Comparison of ENCODE assay signal across 16 cellular contexts in the genomic region with DNA sequence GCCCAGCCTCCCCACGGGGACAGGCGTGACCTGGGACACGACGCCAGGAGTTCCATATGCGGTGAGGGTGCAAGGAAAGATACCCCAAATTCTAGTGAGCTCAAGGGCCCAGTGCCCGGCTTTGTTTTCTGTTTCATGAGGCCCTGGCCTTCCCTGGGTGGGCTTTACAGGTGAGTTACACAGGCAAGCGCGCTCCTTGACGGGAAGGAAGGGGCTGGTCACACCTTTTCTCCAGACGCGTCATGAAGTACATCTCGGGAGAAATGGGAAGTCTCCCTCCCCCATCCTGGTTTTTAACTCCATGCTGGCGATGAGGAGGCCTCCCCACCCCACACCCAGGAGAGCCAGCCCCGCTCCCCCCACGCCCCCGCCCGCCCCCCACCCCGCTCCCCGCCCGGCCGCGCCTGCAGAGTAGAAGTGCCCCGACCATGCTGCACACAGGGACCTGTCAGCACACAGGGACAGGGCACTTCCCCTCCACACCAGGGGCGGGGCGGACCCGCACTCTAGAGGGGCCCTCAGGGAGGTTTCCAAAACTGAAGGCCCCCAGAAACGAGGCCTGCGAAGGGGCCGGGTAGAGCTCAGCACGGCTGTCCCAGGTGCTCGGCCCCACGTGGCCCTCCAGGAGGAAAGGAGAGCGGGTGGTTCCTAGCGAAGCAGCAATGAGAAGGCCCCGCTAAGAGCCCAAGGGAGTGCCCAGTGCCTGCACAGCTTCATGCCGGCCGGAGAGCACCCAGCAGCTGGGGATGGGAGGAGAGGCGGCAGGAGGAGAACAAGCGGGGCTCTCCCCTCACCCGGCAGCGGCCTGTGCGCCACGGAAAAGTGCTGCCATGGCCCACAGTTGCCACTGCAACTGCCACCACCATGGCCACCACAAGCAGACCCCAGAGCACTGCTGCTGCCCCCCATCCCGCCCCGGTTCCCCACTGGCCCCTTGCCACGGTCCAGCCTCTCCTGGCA. TPM values are rescaled to one million over a fixed set of nuclear protein-coding genes. Genes with fewer than 3 reads are reported as not detected.
DNase-seq lines count a peak whose midpoint lies in the region; ATAC-seq, FAIRE-seq and TF ChIP-seq lines count a peak whose summit lies in the region.
"Had no signal": no experiment of that assay in that cellular context is flagged by ENCODE, and none has a peak within 500 bp of the region (broad histone marks: within the 10 kb centered on the region; RNA-seq: fewer than 3 reads in every experiment).

No MANE protein-coding gene starts in this region.

- no peak overlapping the region for H4K91ac ChIP-seq in H1 (replicated peaks; ENCODE audit: insufficient read length, low read length)

- H3K4ac ChIP-seq in H1 (replicated peaks; ENCODE audit: insufficient read length, low read depth, low read length): no peak overlapping the region

- H3K23ac ChIP-seq in H1 (ENCODE audit: insufficient read length): no peak overlapping the region

- no peak overlapping the region for H2BK20ac ChIP-seq in H1 (ENCODE audit: low read length)

- CTCF ChIA-PET in H1 (lab: Charles Lee; ENCODE audit: partially characterized antibody): interaction anchor here (0.9 to 29.0 kb wide), 8 partner anchors 10 to 206 kb away, joined by 3 to 758 read pairs (median 17); partner anchors contain the start of gene ACE

- no peak overlapping the region for H3K56ac ChIP-seq in H1 (replicated peaks; ENCODE audit: insufficient read length, low read depth, low read length)

- no peaks in the 10 kb centered on the region for H3K9me3 Mint-ChIP-seq in T-helper 2 cell treated with Interferon-gamma antibody and Interleukin-4, amounts not matched to agents 5 μg/mL and 100 μg/mL, for 36 hours
- H3K9me3 Mint-ChIP-seq: stimulated activated naive CD8-positive, alpha-beta T cell treated with anti-CD3 and anti-CD28 coated beads, Interleukin-15, Interleukin-2, amounts not matched to agents 100 ng/mL and 50 ng/mL, for 24 hours had no signal

- H3K36me3 ChIP-seq in H1 (ENCODE audit: control insufficient read depth in 2 of 4, insufficient read depth in 4 of 4, low read length in 3 of 4) (no peaks in the 10 kb centered on the region), thoracic aorta (no peaks in the 10 kb centered on the region)
- H3K36me3 ChIP-seq: adrenal gland had no signal

- peak overlapping the region; percentile 48; the same call in 1 of the 2 replicates for H3K18ac ChIP-seq in H1 (ENCODE audit: extremely low read depth, low read length)

- no peaks in the 10 kb centered on the region for H3K36me3 Mint-ChIP-seq in T-helper 2 cell treated with Interferon-gamma antibody and Interleukin-4, amounts not matched to agents 5 μg/mL and 100 μg/mL, for 36 hours (ENCODE audit: low read depth)
- H3K36me3 Mint-ChIP-seq in T-helper 17 cell (ENCODE audit: low read depth): peaks cover 3% of the 10 kb centered on the region

- H3K27me3 Mint-ChIP-seq in T-helper 2 cell treated with Interferon-gamma antibody and Interleukin-4, amounts not matched to agents 5 μg/mL and 100 μg/mL, for 36 hours (ENCODE audit: low read depth): no peaks in the 10 kb centered on the region
- no peaks in the 10 kb centered on the region for H3K27me3 Mint-ChIP-seq in T-helper 17 cell
- H3K27me3 Mint-ChIP-seq: stimulated activated naive CD8-positive, alpha-beta T cell treated with anti-CD3 and anti-CD28 coated beads, Interleukin-15, Interleukin-2, amounts not matched to agents 100 ng/mL and 50 ng/mL, for 24 hours had no signal

- H3K23me2 ChIP-seq in H1 (ENCODE audit: low read depth, low read length): no peaks in the 10 kb centered on the region

- no peak overlapping the region for H2BK12ac ChIP-seq in H1 (ENCODE audit: low read depth, low read length)

- no peak overlapping the region for H2BK15ac ChIP-seq in H1 (ENCODE audit: low read length)

- no peak overlapping the region for H3K4me2 ChIP-seq in H1 (ENCODE audit: insufficient read depth in 1 of 2, low read depth in 2 of 2, low read length in 2 of 2)
- H3K4me2 ChIP-seq: A549, smooth muscle cell had no signal

- no peaks in the 10 kb centered on the region for H3K9me3 ChIP-seq in T-helper 17 cell (ENCODE audit: control insufficient read depth, low read length, poor library complexity, severe bottlenecking)
- H3K9me3 ChIP-seq in H1 (ENCODE audit: insufficient read depth in 2 of 2, low read depth in 1 of 2, low read length in 1 of 2): no peaks in the 10 kb centered on the region
- no peaks in the 10 kb centered on the region for H3K9me3 ChIP-seq in thoracic aorta
- H3K9me3 ChIP-seq: A549, adrenal gland had no signal

- H4K5ac ChIP-seq in H1 (ENCODE audit: insufficient read length, low read depth, low read length): no peak overlapping the region

- H3K9ac ChIP-seq in H1 (replicated peaks in 1 of 4; ENCODE audit: extremely low read depth in 1 of 4, low read depth in 3 of 4, low read length in 3 of 4): no peak overlapping the region

- FAIRE-seq in H1 (lab: Jason Lieb, UNC): no peak
- FAIRE-seq: A549, GM18507, GM19239 had no signal

- H3K27ac ChIP-seq in H1 (ENCODE audit: low read depth, low read length) (no peak overlapping the region), thoracic aorta (no peak overlapping the region), foreskin keratinocyte (no peak overlapping the region)
- H3K27ac ChIP-seq: A549 had no signal

- TF ChIP-seq POLR2A in H1 (IDR thresholded peaks at IDR 0.05; ENCODE audit: control extremely low read depth in 1 of 2, low read depth in 2 of 2, low read length in 2 of 2): no peak

- TF ChIP-seq CTCF in H1 (IDR thresholded peaks at IDR 0.05; ENCODE audit: control extremely low read depth in 1 of 3, insufficient read depth in 1 of 3, low read depth in 1 of 3, low read length in 3 of 3) (no peak), thoracic aorta (IDR thresholded peaks at IDR 0.05) (no peak), foreskin keratinocyte (conservative IDR thresholded peaks at IDR 0.05) (no peak)

- H2AK5ac ChIP-seq in H1 (ENCODE audit: low read depth, low read length): no peak overlapping the region

- H4K20me1 ChIP-seq in H1 (replicated peaks in 1 of 2; ENCODE audit: control insufficient read depth in 1 of 2, insufficient read depth in 2 of 2, low read length in 2 of 2): peaks cover 0 to 2% of the 10 kb centered on the region in 2 experiments

- no peak overlapping the region for H2AFZ ChIP-seq in H1 (ENCODE audit: low read length)

- no peak for DNase-seq in T-helper 2 cell treated with Interferon-gamma antibody and Interleukin-4, amounts not matched to agents 5 μg/mL and 100 μg/mL, for 36 hours (ENCODE audit: low spot score)
- DNase-seq in T-helper 2 cell (no peak), T-helper 17 cell (no peak), H1 (ENCODE audit: low read depth in 1 of 2, low spot score in 2 of 2) (no peak), thoracic aorta (ENCODE audit: low spot score) (no peak), amniotic stem cell (lab: John Stamatoyannopoulos, UW) (no peak), foreskin keratinocyte (no peak), GDM1 (lab: John Stamatoyannopoulos, UW) (no peak)
- DNase-seq: NCI-H1694 treated with DMSO at 0.1 percent for 48 hours had no signal

- H3K4me1 Mint-ChIP-seq in T-helper 2 cell treated with Interferon-gamma antibody and Interleukin-4, amounts not matched to agents 5 μg/mL and 100 μg/mL, for 36 hours (ENCODE audit: low read depth): peaks cover 29% of the 10 kb centered on the region
- H3K4me1 Mint-ChIP-seq in T-helper 17 cell: peaks cover 33% of the 10 kb centered on the region

- no peak overlapping the region for H3K14ac ChIP-seq in H1 (ENCODE audit: insufficient read length)

- H2BK120ac ChIP-seq in H1 (replicated peaks; ENCODE audit: low read depth, low read length): no peak overlapping the region

- peak overlapping the region; percentile 71 for H3K27ac Mint-ChIP-seq in T-helper 2 cell treated with Interferon-gamma antibody and Interleukin-4, amounts not matched to agents 5 μg/mL and 100 μg/mL, for 36 hours
- peak overlapping the region; percentile 99 for H3K27ac Mint-ChIP-seq in T-helper 17 cell
- H3K27ac Mint-ChIP-seq: stimulated activated naive CD8-positive, alpha-beta T cell treated with anti-CD3 and anti-CD28 coated beads, Interleukin-15, Interleukin-2, amounts not matched to agents 100 ng/mL and 50 ng/mL, for 24 hours had no signal

- 85% methylated on average over 28 of the region's 46 CpGs; no CpG with 5 or more reads in 1 of the 2 experiments for WGBS in H1 (ENCODE audit: extremely low coverage in 1 of 2, insufficient coverage in 1 of 2, insufficient read length in 1 of 2, insufficient replicate concordance in 2 of 2, low coverage in 1 of 2, low lambda C conversion rate in 2 of 2, missing lambda C conversion rate in 1 of 2), 2 experiments

- H3K79me2 ChIP-seq in H1 (ENCODE audit: control insufficient read depth in 1 of 2, insufficient read depth in 2 of 2, low read length in 2 of 2): no peaks in the 10 kb centered on the region

- POLR2A ChIA-PET in H1 (lab: Charles Lee; ENCODE audit: partially characterized antibody): interaction anchor here (4.8 kb wide), 1 partner anchor 9 kb away, joined by 33 read pairs; the partner anchor contains the start of gene CYB561

- no peaks in the 10 kb centered on the region for H3K27me3 ChIP-seq in H1 (replicated peaks in 1 of 4; ENCODE audit: control insufficient read depth in 3 of 4, extremely low read depth in 1 of 4, insufficient read depth in 3 of 4, low read length in 3 of 4)
- no peaks in the 10 kb centered on the region for H3K27me3 ChIP-seq in thoracic aorta (replicated peaks; ENCODE audit: insufficient read depth)
- H3K27me3 ChIP-seq in foreskin keratinocyte: no peaks in the 10 kb centered on the region
- H3K27me3 ChIP-seq: adrenal gland had no signal

- H3K4me3 Mint-ChIP-seq in T-helper 2 cell treated with Interferon-gamma antibody and Interleukin-4, amounts not matched to agents 5 μg/mL and 100 μg/mL, for 36 hours: no peak overlapping the region
- peak overlapping the region; percentile 43 for H3K4me3 Mint-ChIP-seq in T-helper 17 cell
- H3K4me3 Mint-ChIP-seq: stimulated activated naive CD8-positive, alpha-beta T cell treated with anti-CD3 and anti-CD28 coated beads, Interleukin-15, Interleukin-2, amounts not matched to agents 100 ng/mL and 50 ng/mL, for 24 hours had no signal

- H2BK5ac ChIP-seq in H1 (ENCODE audit: low read depth, low read length): no peak overlapping the region

- no peak overlapping the region for H3K4me3 ChIP-seq in H1 (ENCODE audit: extremely low read depth in 1 of 4, insufficient read depth in 2 of 4, low read depth in 3 of 4, low read length in 4 of 4)
- H3K4me3 ChIP-seq in thoracic aorta: peak overlapping the region; percentile 33
- H3K4me3 ChIP-seq: A549, adrenal gland, smooth muscle cell had no signal

- no peak overlapping the region for H4K8ac ChIP-seq in H1 (ENCODE audit: extremely low read depth, insufficient read depth, low read length)

- ATAC-seq in T-helper 17 cell: no peak
- ATAC-seq in thoracic aorta (ENCODE audit: insufficient number of reproducible peaks, low FRiP score, low read depth): no peak
- ATAC-seq in foreskin keratinocyte: no peak
- ATAC-seq: A549; activated CD4-positive, CD25-positive, alpha-beta regulatory T cell treated with anti-CD3 and anti-CD28 coated beads, Interleukin-2, amount 50 U/mL, for 24 hours had no signal

- H3K4me1 ChIP-seq in H1 (replicated peaks in 1 of 4; ENCODE audit: control insufficient read depth in 3 of 4, insufficient read depth in 4 of 4, low read length in 3 of 4): peaks cover 0 to 21% (median 6%) of the 10 kb centered on the region in 4 experiments; a peak in 5 of 7 replicates
- peaks cover 24 to 30% of the 10 kb centered on the region in 2 donors for H3K4me1 ChIP-seq in thoracic aorta (ENCODE audit: control insufficient read depth in 1 of 2, low read depth in 2 of 2)
- H3K4me1 ChIP-seq in foreskin keratinocyte: peaks cover 5% of the 10 kb centered on the region

- TF ChIP-seq EP300 in H1 (IDR thresholded peaks at IDR 0.05; ENCODE audit: borderline replicate concordance in 1 of 2, low read depth in 2 of 2, low read length in 2 of 2): no peak

- peaks cover 6% of the 10 kb centered on the region; the same call in 1 of the 2 replicates for H3K79me1 ChIP-seq in H1 (ENCODE audit: low read depth, low read length)

- TF ChIP-seq RAD21 in H1 (IDR thresholded peaks at IDR 0.05 in 1 of 2, conservative IDR thresholded peaks at IDR 0.05 in 1 of 2; ENCODE audit: low read depth in 2 of 2, low read length in 2 of 2): no peak

RNA-seq across cellular contexts. Expression of gene CYB561, which starts 7.7 kb away (rescaled TPM):
- total RNA-seq in T-helper 17 cell (10 to 100 TPM; 50.8 to 69.9 TPM), thoracic aorta (10 to 100 TPM; 19.0 to 23.7 TPM), foreskin keratinocyte (20.0 and 23.9 TPM in 2 replicates)
- 23.4 and 26.0 TPM in 2 replicates for total RNA-seq in H1 (2021; fragmentation: NEBNext Ultra II Directional; extraction: Animal tissue kit (Norgen Biotek cat#: 25700))
- polyA plus RNA-seq in H1 (2011; rRNA removed) (19.7 and 34.2 TPM in 2 replicates), foreskin keratinocyte (18.3 and 19.3 TPM in 2 replicates)
- polyA plus RNA-seq in H1 (2011; cell fraction: cytosol; rRNA removed): 21.6 TPM
- polyA plus RNA-seq in H1 (2011; cell fraction: nucleus; rRNA removed): 33.9 TPM
- polyA plus RNA-seq in H1 (2012, experiment 1 of 2): 16.4 to 21.8 TPM (median 19.6 TPM) in 4 replicates
- polyA plus RNA-seq in H1 (2012, experiment 2 of 2): 17.5 TPM
- polyA plus RNA-seq in H1 (2013, experiment 1 of 2): 23.5 TPM
- polyA plus RNA-seq in H1 (2013, experiment 2 of 2): 24.6 TPM
- polyA minus RNA-seq in H1 (2011; rRNA and poly(A)+ RNA removed): 27.0 and 35.0 TPM in 2 replicates
- polyA minus RNA-seq in H1 (2011; cell fraction: cytosol; rRNA and poly(A)+ RNA removed): 21.3 TPM
- 16.3 TPM for polyA minus RNA-seq in H1 (2011; cell fraction: nucleus; rRNA and poly(A)+ RNA removed)

RNA-seq across cellular contexts. Expression of gene ACE, which starts 38.5 kb away (rescaled TPM):
- total RNA-seq in T-helper 17 cell (10 to 100 TPM; 11.6 to 21.5 TPM), thoracic aorta (10 to 100 TPM in 1 of 2 donors, 1 to 10 TPM in 1; 5.4 to 16.5 TPM), foreskin keratinocyte (0.14 and 0.17 TPM in 2 replicates)
- total RNA-seq in H1 (2021; fragmentation: NEBNext Ultra II Directional; extraction: Animal tissue kit (Norgen Biotek cat#: 25700)): 4.5 and 5.5 TPM in 2 replicates
- polyA plus RNA-seq in H1 (2011; rRNA removed) (2.5 and 4.0 TPM in 2 replicates), foreskin keratinocyte (0.04 and 0.11 TPM in 2 replicates)
- 2.7 TPM for polyA plus RNA-seq in H1 (2011; cell fraction: cytosol; rRNA removed)
- polyA plus RNA-seq in H1 (2011; cell fraction: nucleus; rRNA removed): 10.0 TPM
- polyA plus RNA-seq in H1 (2012, experiment 1 of 2): 2.8 to 4.2 TPM (median 3.3 TPM) in 4 replicates
- 2.2 TPM for polyA plus RNA-seq in H1 (2012, experiment 2 of 2)
- polyA plus RNA-seq in H1 (2013, experiment 1 of 2): 2.7 TPM
- polyA plus RNA-seq in H1 (2013, experiment 2 of 2): 2.0 TPM
- polyA minus RNA-seq in H1 (2011; rRNA and poly(A)+ RNA removed): 3.3 and 3.4 TPM in 2 replicates
- 3.1 TPM for polyA minus RNA-seq in H1 (2011; cell fraction: cytosol; rRNA and poly(A)+ RNA removed)
- polyA minus RNA-seq in H1 (2011; cell fraction: nucleus; rRNA and poly(A)+ RNA removed): 10.1 TPM
